In genomic region chr1:117605811-117606607, GRCh38 we compare ENCODE assay signal across 8 cellular contexts. TPM values are rescaled to one million over a fixed set of nuclear protein-coding genes. Genes with fewer than 3 reads are reported as not detected.
DNase-seq lines count a peak whose midpoint lies in the region; ATAC-seq and TF ChIP-seq lines count a peak whose summit lies in the region.

TSS of gene TENT5C (plus strand) at chr1:117606048. CDS start at chr1:117622869, 16,821 bp downstream.

- peak within 1 kb of the TSS; percentile 86 for H3K27ac Mint-ChIP-seq in endothelial cell (ENCODE audit: unreplicated experiment)

- peak within 1 kb of the TSS; percentile 69 for H3K4me3 ChIP-seq in mesodermal cell (ENCODE audit: extremely low read depth, insufficient read depth, low read length, poor library complexity, severe bottlenecking)

- peaks cover 4% of the 10 kb centered on the region for H3K4me1 Mint-ChIP-seq in endothelial cell (ENCODE audit: unreplicated experiment)

- no peaks in the 10 kb centered on the region for H3K9me3 ChIP-seq in mesodermal cell (ENCODE audit: control insufficient read depth, low read length)

- H3K4me1 ChIP-seq in mesodermal cell (ENCODE audit: control insufficient read depth, insufficient read depth, low read length, poor library complexity, severe bottlenecking): peaks cover 9% of the 10 kb centered on the region

- peaks cover 13% of the 10 kb centered on the region for H3K27me3 Mint-ChIP-seq in endothelial cell (ENCODE audit: unreplicated experiment)

- H3K27ac ChIP-seq in mesodermal cell (ENCODE audit: low read depth, low read length, severe bottlenecking): peak within 1 kb of the TSS; percentile 18

- DNase-seq in D341Med (ENCODE audit: low spot score) (peak; percentile 98), HUDEP-2 (lab: John Stamatoyannopoulos, UW; ENCODE audit: unreplicated experiment in 76 of 76) (peak; percentile 34 to 98 (median 96)), NOMO-1 treated with dmso at 0.1 percent for 144 hours (lab: John Stamatoyannopoulos, UW; ENCODE audit: unreplicated experiment) (peak; percentile 94), endothelial cell (ENCODE audit: low spot score) (peak; percentile 97)
- DNase-seq in activated CD8-positive, alpha-beta memory T cell treated with anti-CD3 and anti-CD28 coated beads, Interleukin-2, amount 50 U/mL, for 1 hour (ENCODE audit: extremely low read depth): peak; percentile 98
- peak; percentile 94 for DNase-seq in stimulated activated CD8-positive, alpha-beta memory T cell treated with anti-CD3 and anti-CD28 coated beads, Interleukin-15, amount 100 ng/mL, for 1 hour (ENCODE audit: low read depth)

- no peaks in the 10 kb centered on the region for H3K9me3 Mint-ChIP-seq in endothelial cell (ENCODE audit: unreplicated experiment)

- H3K36me3 Mint-ChIP-seq in endothelial cell (ENCODE audit: low read depth, unreplicated experiment): no peaks in the 10 kb centered on the region

- ATAC-seq in GM21423 (IDR thresholded peaks at IDR 0.05; ENCODE audit: unreplicated experiment): peak; percentile 88

- peak within 1 kb of the TSS; percentile 96 for H3K4me3 Mint-ChIP-seq in endothelial cell (ENCODE audit: unreplicated experiment)

- WGBS in mesodermal cell (ENCODE audit: insufficient coverage in 2 of 2), 2 experiments: 0 to 1% methylated on average over 47 to 55 of the region's 68 CpGs

- H3K36me3 ChIP-seq in mesodermal cell (ENCODE audit: control insufficient read depth, insufficient read depth, low read length): no peaks in the 10 kb centered on the region

- no peak for TF ChIP-seq CTCF in endothelial cell (IDR thresholded peaks at IDR 0.05; ENCODE audit: unreplicated experiment)

RNA-seq across cellular contexts. Expression of gene TENT5C, which starts in this region (rescaled TPM):
- 0.05 TPM for total RNA-seq in endothelial cell (ENCODE audit: unreplicated experiment)
- 0.41 TPM for polyA plus RNA-seq in mesodermal cell (2013, experiment 1 of 2)
- polyA plus RNA-seq in mesodermal cell (2013, experiment 2 of 2): 0.61 TPM

Comparison
In these comparisons a context has a peak if more than half of its experiments do, and no peak if none do; other contexts are left out.
1. Peak in every context shown above with its lines: DNase-seq, ATAC-seq, H3K4me3 ChIP-seq and H3K27ac ChIP-seq.
2. Peak in DNase-seq in endothelial cell; RNA of the gene not detected or under 1 TPM.